In the genomic region with DNA sequence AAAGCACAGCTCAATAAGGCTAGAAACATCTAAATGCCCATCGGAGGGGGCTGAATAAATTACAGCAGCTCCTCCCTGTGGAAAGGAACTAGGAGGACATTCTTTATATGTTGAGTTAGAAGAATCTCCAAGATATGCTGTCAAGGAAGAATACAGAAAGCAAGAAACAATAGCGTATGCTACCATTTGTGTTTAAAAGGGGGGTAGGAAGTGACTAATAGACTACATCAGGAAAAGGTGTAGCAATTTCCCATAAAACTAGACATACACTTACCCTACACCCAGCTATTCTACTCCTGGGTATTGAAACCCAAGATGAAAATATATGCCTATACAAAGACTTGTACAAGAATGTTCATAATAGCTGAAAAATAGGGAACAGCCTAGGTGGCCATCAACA, we compare ENCODE assay signal across 1 cellular context.
TF ChIP-seq lines count a peak whose summit lies in the region.

No MANE protein-coding gene starts in this region.

TF ChIP-seq in endothelial cell of umbilical vein, 7 proteins besides CTCF, POLR2A, EP300 and RAD21:
- TF ChIP-seq JUN (IDR thresholded peaks at IDR 0.05; ENCODE audit: borderline replicate concordance, insufficient read depth, insufficient read length, low read depth) (peak; percentile 86), FOS (IDR thresholded peaks at IDR 0.05; ENCODE audit: borderline replicate concordance, insufficient read depth, low read length) (peak; percentile 49), EZH2 (IDR thresholded peaks at IDR 0.05; ENCODE audit: borderline replicate concordance, low read depth, low read length, severe bottlenecking) (no peak)
